Comparison of ENCODE assay signal across 8 cellular contexts in the genomic region with DNA sequence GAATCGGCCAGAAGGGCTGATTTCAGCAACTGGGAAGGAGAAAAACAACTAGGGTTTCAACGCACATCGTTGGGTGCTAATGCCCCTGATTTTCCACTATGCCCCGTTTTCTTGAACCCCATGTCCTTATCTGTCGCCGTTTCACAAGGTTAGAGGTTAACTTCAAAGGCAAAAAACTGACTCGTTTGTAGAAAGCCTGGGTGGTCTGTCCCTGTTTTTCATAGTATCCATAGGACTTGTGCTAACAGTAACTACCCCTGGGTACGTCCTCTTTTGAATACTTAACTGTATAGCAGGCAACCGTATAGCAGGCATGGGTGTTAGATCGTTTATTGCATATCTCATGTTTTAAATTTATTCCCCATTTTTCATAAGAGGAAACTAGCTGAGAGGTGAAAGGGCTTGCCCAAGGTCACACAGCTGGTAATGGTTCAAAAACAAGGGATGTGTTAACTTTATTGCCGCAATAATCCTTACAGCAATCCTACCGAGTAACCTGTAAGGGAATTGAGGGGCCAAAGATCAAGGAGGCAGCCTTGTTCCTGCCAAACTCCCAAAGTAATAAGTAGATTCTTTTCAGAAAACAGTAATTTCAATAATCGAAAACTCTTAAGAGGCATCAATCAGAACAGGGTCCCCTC. TPM values are rescaled to one million over a fixed set of nuclear protein-coding genes. Genes with fewer than 3 reads are reported as not detected.
A peak's percentile ranks its signal among the peaks of the same experiment; 100 is the strongest.
DNase-seq lines count a peak whose midpoint lies in the region; ATAC-seq and TF ChIP-seq lines count a peak whose summit lies in the region.

No MANE protein-coding gene starts in this region.

- peaks cover 0 to 4% (median 0%) of the 10 kb centered on the region in 7 donors for H3K9me3 Mint-ChIP-seq in CD14-positive monocyte
- no peaks in the 10 kb centered on the region for H3K9me3 Mint-ChIP-seq in naive thymus-derived CD8-positive, alpha-beta T cell

- ATAC-seq in naive thymus-derived CD8-positive, alpha-beta T cell = no peak
- no peak for ATAC-seq in HG02588 (IDR thresholded peaks at IDR 0.05; ENCODE audit: unreplicated experiment)
- no peak for ATAC-seq in GM18520 (IDR thresholded peaks at IDR 0.05; ENCODE audit: unreplicated experiment)
- no peak for ATAC-seq in GM18907 (IDR thresholded peaks at IDR 0.05; ENCODE audit: unreplicated experiment)

- POLR2A ChIA-PET in naive thymus-derived CD8-positive, alpha-beta T cell (lab: Charles Lee) = interaction anchor here (0.9 to 21.6 kb wide), 21 partner anchors 8 to 263 kb away, joined by 3 to 360 read pairs (median 12); no protein-coding TSS in a partner anchor

- no peaks in the 10 kb centered on the region for H3K9me3 ChIP-seq in Karpas-422 (ENCODE audit: low read length)

- no peak overlapping the region for H3K27ac ChIP-seq in Karpas-422 (ENCODE audit: low read length)

- H3K4me3 ChIP-seq in Karpas-422 (ENCODE audit: low read length) = peak overlapping the region; percentile 63; the same call in 1 of the 2 replicates
- peak overlapping the region; percentile 57 for H3K4me3 ChIP-seq in choroid plexus epithelial cell (ENCODE audit: low read depth, low read length)

- peaks cover 51% of the 10 kb centered on the region for H3K4me1 Mint-ChIP-seq in CD14-positive monocyte
- peaks cover 25 to 65% (median 59%) of the 10 kb centered on the region in 4 donors for H3K4me1 Mint-ChIP-seq in naive thymus-derived CD8-positive, alpha-beta T cell

- H3K9me2 ChIP-seq in Karpas-422 (replicated peaks; ENCODE audit: insufficient read depth, low read length) = no peaks in the 10 kb centered on the region

- TF ChIP-seq CTCF in CD14-positive monocyte (IDR thresholded peaks at IDR 0.05) = no peak
- TF ChIP-seq CTCF in choroid plexus epithelial cell (conservative IDR thresholded peaks at IDR 0.05; ENCODE audit: low read depth, low read length) = no peak

- H2AFZ ChIP-seq in Karpas-422 (ENCODE audit: low read length) = peak overlapping the region; percentile 67

- H3K36me3 ChIP-seq in Karpas-422 (ENCODE audit: insufficient read depth, low read length) = no peaks in the 10 kb centered on the region

- H3K4me1 ChIP-seq in Karpas-422 (ENCODE audit: low read length) = peaks cover 19% of the 10 kb centered on the region

- H3K79me2 ChIP-seq in Karpas-422 (ENCODE audit: low read length) = no peaks in the 10 kb centered on the region

- H3K9ac ChIP-seq in Karpas-422 (ENCODE audit: low read length) = peak overlapping the region; percentile 58

- H3K4me2 ChIP-seq in Karpas-422 (ENCODE audit: low read depth, low read length, poor library complexity, severe bottlenecking) = peak overlapping the region; percentile 55

- H3K4me3 Mint-ChIP-seq in CD14-positive monocyte = peak overlapping the region; percentile 80 to 87
- H3K4me3 Mint-ChIP-seq in naive thymus-derived CD8-positive, alpha-beta T cell = peak overlapping the region; percentile 73 to 98 (median 92)

- peak overlapping the region; percentile 75 to 89 (median 86) for H3K27ac Mint-ChIP-seq in CD14-positive monocyte
- peak overlapping the region; percentile 78 to 99 (median 97) for H3K27ac Mint-ChIP-seq in naive thymus-derived CD8-positive, alpha-beta T cell

- peaks cover 0 to 4% (median 3%) of the 10 kb centered on the region in 3 donors for H3K27me3 Mint-ChIP-seq in CD14-positive monocyte (ENCODE audit: low read depth in 3 of 3)
- H3K27me3 Mint-ChIP-seq in naive thymus-derived CD8-positive, alpha-beta T cell = no peaks in the 10 kb centered on the region

- intact Hi-C loops in CD14-positive monocyte (cut with micrococcal nuclease) = loop anchor here (5.0 to 10.0 kb wide), 2 partner anchors 90 to 93 kb away; no protein-coding TSS in a partner anchor

- H4K20me1 ChIP-seq in Karpas-422 (ENCODE audit: insufficient read depth, low read depth, low read length) = no peaks in the 10 kb centered on the region

- peaks cover 0 to 8% of the 10 kb centered on the region in 2 donors for H3K36me3 Mint-ChIP-seq in CD14-positive monocyte
- peaks cover 2 to 16% (median 5%) of the 10 kb centered on the region in 3 donors for H3K36me3 Mint-ChIP-seq in naive thymus-derived CD8-positive, alpha-beta T cell

- DNase-seq in CD14-positive monocyte (ENCODE audit: low spot score) (no peak), Karpas-422 (no peak), choroid plexus epithelial cell (ENCODE audit: low read depth) (no peak), anterior cingulate cortex (lab: John Stamatoyannopoulos, UW) (no peak)
- DNase-seq in naive thymus-derived CD8-positive, alpha-beta T cell = peak in 1 of 10 donors; percentile 49

- no peaks in the 10 kb centered on the region for H3K27me3 ChIP-seq in Karpas-422 (ENCODE audit: low read length)

RNA-seq across cellular contexts. Expression of a gene that starts 0.9 kb away (rescaled TPM):
- 10 to 100 TPM; 35.1 to 35.9 TPM for polyA plus RNA-seq in CD14-positive monocyte
- 0.15 and 0.43 TPM in 2 replicates for total RNA-seq in Karpas-422 (2014; rRNA removed; shearing (Covaris generic); ENCODE audit: low replicate concordance)
- 100 to 1,000 TPM; 291 to 295 TPM for total RNA-seq in naive thymus-derived CD8-positive, alpha-beta T cell
- polyA plus RNA-seq in naive thymus-derived CD8-positive, alpha-beta T cell = 100 to 1,000 TPM; 285 to 350 (median 310) TPM

Comparison
In these comparisons a context has a peak if more than half of its experiments do, and no peak if none do; other contexts are left out.
1. RNA of a gene that starts 0.9 kb away (total RNA-seq): 291 to 295 TPM in naive thymus-derived CD8-positive, alpha-beta T cell; 0.15 to 0.43 TPM in Karpas-422; every median in the first group is over 100 times any median in the second.